ENCODE assay signal across 2 cellular contexts in genomic region chr2:207156451-207157161, GRCh38.
TF ChIP-seq lines count a peak whose summit lies in the region.

No MANE protein-coding gene starts in this region.

TF ChIP-seq in IMR-90, 13 proteins besides CTCF, POLR2A, EP300 and RAD21:
- TF ChIP-seq ELK1 (IDR thresholded peaks at IDR 0.05; ENCODE audit: borderline replicate concordance, low read depth, low read length) (no peak), MAZ (IDR thresholded peaks at IDR 0.05; ENCODE audit: borderline replicate concordance, low read depth, low read length) (no peak), CHD1 (IDR thresholded peaks at IDR 0.05; ENCODE audit: low read depth, low read length) (no peak), SMC3 (IDR thresholded peaks at IDR 0.05; ENCODE audit: low read depth, low read length) (no peak), CEBPB (IDR thresholded peaks at IDR 0.05; ENCODE audit: low read depth, low read length) (no peak)

TF ChIP-seq in GM23338, 12 proteins besides CTCF, POLR2A, EP300 and RAD21 (continued from another document):
- TF ChIP-seq ZNF462 (CRISPR knock-in tag; IDR thresholded peaks at IDR 0.05), result no peak
- TF ChIP-seq ETS1 (IDR thresholded peaks at IDR 0.05), result no peak
- no peak for TF ChIP-seq REST (IDR thresholded peaks at IDR 0.05; ENCODE audit: unreplicated experiment)
- TF ChIP-seq POLR2AphosphoS5 (IDR thresholded peaks at IDR 0.05; ENCODE audit: low read depth), result no peak
- no peak for TF ChIP-seq JUNB (IDR thresholded peaks at IDR 0.05; ENCODE audit: unreplicated experiment)
TF ChIP-seq in GM23338: peak in this region for 0.
